25 cellular contexts compared by ENCODE assay signal in the genomic region with DNA sequence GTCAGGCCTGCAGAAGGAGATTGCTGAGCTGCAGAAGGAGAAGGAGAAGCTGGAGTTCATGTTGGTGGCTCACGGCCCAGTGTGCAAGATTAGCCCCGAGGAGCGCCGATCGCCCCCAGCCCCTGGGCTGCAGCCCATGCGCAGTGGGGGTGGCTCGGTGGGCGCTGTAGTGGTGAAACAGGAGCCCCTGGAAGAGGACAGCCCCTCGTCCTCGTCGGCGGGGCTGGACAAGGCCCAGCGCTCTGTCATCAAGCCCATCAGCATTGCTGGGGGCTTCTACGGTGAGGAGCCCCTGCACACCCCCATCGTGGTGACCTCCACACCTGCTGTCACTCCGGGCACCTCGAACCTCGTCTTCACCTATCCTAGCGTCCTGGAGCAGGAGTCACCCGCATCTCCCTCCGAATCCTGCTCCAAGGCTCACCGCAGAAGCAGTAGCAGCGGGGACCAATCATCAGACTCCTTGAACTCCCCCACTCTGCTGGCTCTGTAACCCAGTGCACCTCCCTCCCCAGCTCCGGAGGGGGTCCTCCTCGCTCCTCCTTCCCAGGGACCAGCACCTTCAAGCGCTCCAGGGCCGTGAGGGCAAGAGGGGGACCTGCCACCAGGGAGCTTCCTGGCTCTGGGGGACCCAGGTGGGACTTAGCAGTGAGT. TPM values are rescaled to one million over a fixed set of nuclear protein-coding genes. Genes with fewer than 3 reads are reported as not detected.
DNase-seq lines count a peak whose midpoint lies in the region; ATAC-seq and TF ChIP-seq lines count a peak whose summit lies in the region.
"Had no signal": no experiment of that assay in that cellular context is flagged by ENCODE, and none has a peak within 500 bp of the region (broad histone marks: within the 10 kb centered on the region; RNA-seq: fewer than 3 reads in every experiment).

No MANE protein-coding gene starts in this region.

- H3K4me3 Mint-ChIP-seq in T-helper 2 cell treated with Interferon-gamma antibody and Interleukin-4, amounts not matched to agents 5 μg/mL and 100 μg/mL, for 36 hours: no peak overlapping the region
- no peak overlapping the region for H3K4me3 Mint-ChIP-seq in activated CD8-positive, alpha-beta T cell treated with anti-CD3 and anti-CD28 coated beads for 36 hours
- H3K4me3 Mint-ChIP-seq in natural killer cell treated with Interleukin-12 subunit alpha and Interleukin-12 subunit beta and Interleukin-15 and Interleukin-18, amount 100 ng/mL, for 72 hours: peak overlapping the region; percentile 53
- H3K4me3 Mint-ChIP-seq: B cell, type B pancreatic cell had no signal

- CTCF ChIA-PET in activated CD8-positive, alpha-beta T cell treated with anti-CD3 and anti-CD28 coated beads for 36 hours (lab: Charles Lee): interaction anchor here (0.8 kb wide), 1 partner anchor 11 kb away, joined by 3 read pairs; no protein-coding TSS in a partner anchor

- H3K36me3 Mint-ChIP-seq in T-helper 2 cell treated with Interferon-gamma antibody and Interleukin-4, amounts not matched to agents 5 μg/mL and 100 μg/mL, for 36 hours (ENCODE audit: low read depth): peaks cover 61% of the 10 kb centered on the region
- peaks cover 85% of the 10 kb centered on the region for H3K36me3 Mint-ChIP-seq in activated CD8-positive, alpha-beta T cell treated with anti-CD3 and anti-CD28 coated beads for 36 hours (ENCODE audit: low read depth)
- peaks cover 10% of the 10 kb centered on the region for H3K36me3 Mint-ChIP-seq in natural killer cell treated with Interleukin-12 subunit alpha and Interleukin-12 subunit beta and Interleukin-15 and Interleukin-18, amount 100 ng/mL, for 72 hours

- POLR2A ChIA-PET in activated CD8-positive, alpha-beta T cell treated with anti-CD3 and anti-CD28 coated beads for 36 hours (lab: Charles Lee): interaction anchor here (1.1 to 3.3 kb wide), 4 partner anchors 11 to 26 kb away, joined by 3 to 19 read pairs (median 4); no protein-coding TSS in a partner anchor

- no peaks in the 10 kb centered on the region for H3K27me3 ChIP-seq in BLaER1
- H3K27me3 ChIP-seq: brain microvascular endothelial cell, pancreas had no signal

- no peak for ATAC-seq in activated CD8-positive, alpha-beta T cell treated with anti-CD3 and anti-CD28 coated beads for 36 hours
- no peak for ATAC-seq in natural killer cell treated with Interleukin-12 subunit alpha and Interleukin-12 subunit beta and Interleukin-15 and Interleukin-18, amount 100 ng/mL, for 72 hours
- ATAC-seq: activated CD4-positive, CD25-positive, alpha-beta regulatory T cell treated with anti-CD3 and anti-CD28 coated beads, Interleukin-2, amount 50 U/mL, for 24 hours; lower lobe of right lung had no signal

- intact Hi-C loops in activated CD8-positive, alpha-beta T cell treated with anti-CD3 and anti-CD28 coated beads for 36 hours (cut with micrococcal nuclease): no loop called here

- H3K4me3 ChIP-seq in BLaER1: no peak overlapping the region
- H3K4me3 ChIP-seq: coronary artery, lower lobe of right lung, pancreas had no signal

- TF ChIP-seq CTCF in activated CD8-positive, alpha-beta T cell treated with anti-CD3 and anti-CD28 coated beads for 36 hours (IDR thresholded peaks at IDR 0.05): no peak

- H3K27me3 Mint-ChIP-seq in T-helper 2 cell treated with Interferon-gamma antibody and Interleukin-4, amounts not matched to agents 5 μg/mL and 100 μg/mL, for 36 hours (ENCODE audit: low read depth): no peaks in the 10 kb centered on the region
- H3K27me3 Mint-ChIP-seq in activated CD8-positive, alpha-beta T cell treated with anti-CD3 and anti-CD28 coated beads for 36 hours: no peaks in the 10 kb centered on the region
- H3K27me3 Mint-ChIP-seq in natural killer cell treated with Interleukin-12 subunit alpha and Interleukin-12 subunit beta and Interleukin-15 and Interleukin-18, amount 100 ng/mL, for 72 hours: no peaks in the 10 kb centered on the region
- H3K27me3 Mint-ChIP-seq: B cell, type B pancreatic cell had no signal

- no peaks in the 10 kb centered on the region for H3K9me3 ChIP-seq in BLaER1
- H3K9me3 ChIP-seq: lower lobe of right lung, pancreas had no signal

- peaks cover 72% of the 10 kb centered on the region for H3K36me3 ChIP-seq in BLaER1

- H3K9ac ChIP-seq in BLaER1: no peak overlapping the region

- H3K9me3 Mint-ChIP-seq in T-helper 2 cell treated with Interferon-gamma antibody and Interleukin-4, amounts not matched to agents 5 μg/mL and 100 μg/mL, for 36 hours: no peaks in the 10 kb centered on the region
- H3K9me3 Mint-ChIP-seq in activated CD8-positive, alpha-beta T cell treated with anti-CD3 and anti-CD28 coated beads for 36 hours: no peaks in the 10 kb centered on the region
- H3K9me3 Mint-ChIP-seq in natural killer cell treated with Interleukin-12 subunit alpha and Interleukin-12 subunit beta and Interleukin-15 and Interleukin-18, amount 100 ng/mL, for 72 hours: no peaks in the 10 kb centered on the region
- H3K9me3 Mint-ChIP-seq: type B pancreatic cell had no signal

- H3K4me2 ChIP-seq in BLaER1: no peak overlapping the region

- no peak for DNase-seq in T-helper 2 cell treated with Interferon-gamma antibody and Interleukin-4, amounts not matched to agents 5 μg/mL and 100 μg/mL, for 36 hours (ENCODE audit: low spot score)
- DNase-seq in T-helper 2 cell: no peak
- no peak for DNase-seq in activated CD8-positive, alpha-beta T cell treated with anti-CD3 and anti-CD28 coated beads for 36 hours
- no peak for DNase-seq in natural killer cell treated with Interleukin-12 subunit alpha and Interleukin-12 subunit beta and Interleukin-15 and Interleukin-18, amount 100 ng/mL, for 72 hours (ENCODE audit: low spot score)
- DNase-seq in GM19238 (ENCODE audit: insufficient read length, low spot score): no peak
- DNase-seq in NCI-H446 (lab: John Stamatoyannopoulos, UW): no peak
- DNase-seq in SHP77 treated with DMSO at 0.1 percent for 48 hours (lab: John Stamatoyannopoulos, UW): no peak
- DNase-seq: 8988T; activated T-cell treated with anti-CD3 and anti-CD28 coated beads for 4 hours; brain microvascular endothelial cell; DMS 273 treated with DMSO at 0.1 percent for 48 hours; H7; lower lobe of right lung; NCI-H1417; NCI-H526 treated with DMSO at 0.1 percent for 48 hours; SIG-M5; stimulated activated CD4-positive, alpha-beta T cell treated with anti-CD3 and anti-CD28 coated beads, Interleukin-1b, Interleukin-23, amount 100 ng/mL, for 48 hours; stimulated activated naive CD4-positive, alpha-beta T cell treated with Interleukin-2 at 50 U/mL for 16 hours; T-helper 9 cell had no signal

- peaks cover 55% of the 10 kb centered on the region for H3K4me1 ChIP-seq in BLaER1
- H3K4me1 ChIP-seq: pancreas had no signal

- 0 out of 2 replicates have a peak overlapping the region, but pooled peaks have one; percentile 29 for H3K27ac ChIP-seq in BLaER1
- H3K27ac ChIP-seq: brain microvascular endothelial cell, pancreas had no signal

- H4K20me1 ChIP-seq in BLaER1: no peaks in the 10 kb centered on the region

- H3K4me1 Mint-ChIP-seq in T-helper 2 cell treated with Interferon-gamma antibody and Interleukin-4, amounts not matched to agents 5 μg/mL and 100 μg/mL, for 36 hours (ENCODE audit: low read depth): peaks cover 46% of the 10 kb centered on the region
- H3K4me1 Mint-ChIP-seq in activated CD8-positive, alpha-beta T cell treated with anti-CD3 and anti-CD28 coated beads for 36 hours (ENCODE audit: low read depth): peaks cover 55% of the 10 kb centered on the region
- peaks cover 65 to 72% of the 10 kb centered on the region in 2 donors for H3K4me1 Mint-ChIP-seq in natural killer cell treated with Interleukin-12 subunit alpha and Interleukin-12 subunit beta and Interleukin-15 and Interleukin-18, amount 100 ng/mL, for 72 hours (ENCODE audit: low read depth in 2 of 2)

- peak overlapping the region; percentile 96 for H3K27ac Mint-ChIP-seq in T-helper 2 cell treated with Interferon-gamma antibody and Interleukin-4, amounts not matched to agents 5 μg/mL and 100 μg/mL, for 36 hours
- peak overlapping the region; percentile 62 for H3K27ac Mint-ChIP-seq in activated CD8-positive, alpha-beta T cell treated with anti-CD3 and anti-CD28 coated beads for 36 hours
- H3K27ac Mint-ChIP-seq in natural killer cell treated with Interleukin-12 subunit alpha and Interleukin-12 subunit beta and Interleukin-15 and Interleukin-18, amount 100 ng/mL, for 72 hours: peak overlapping the region; percentile 95 to 96
- H3K27ac Mint-ChIP-seq: B cell, type B pancreatic cell had no signal

RNA-seq across cellular contexts. Expression of a gene that starts 19.4 kb away (rescaled TPM):
- 100 to 1,000 TPM; 114 to 119 TPM for total RNA-seq in activated CD8-positive, alpha-beta T cell treated with anti-CD3 and anti-CD28 coated beads for 36 hours
- 10 to 100 TPM; 44.5 to 52.5 TPM for total RNA-seq in natural killer cell treated with Interleukin-12 subunit alpha and Interleukin-12 subunit beta and Interleukin-15 and Interleukin-18, amount 100 ng/mL, for 72 hours
